Comparison of ENCODE assay signal across 8 cellular contexts in the genomic region with DNA sequence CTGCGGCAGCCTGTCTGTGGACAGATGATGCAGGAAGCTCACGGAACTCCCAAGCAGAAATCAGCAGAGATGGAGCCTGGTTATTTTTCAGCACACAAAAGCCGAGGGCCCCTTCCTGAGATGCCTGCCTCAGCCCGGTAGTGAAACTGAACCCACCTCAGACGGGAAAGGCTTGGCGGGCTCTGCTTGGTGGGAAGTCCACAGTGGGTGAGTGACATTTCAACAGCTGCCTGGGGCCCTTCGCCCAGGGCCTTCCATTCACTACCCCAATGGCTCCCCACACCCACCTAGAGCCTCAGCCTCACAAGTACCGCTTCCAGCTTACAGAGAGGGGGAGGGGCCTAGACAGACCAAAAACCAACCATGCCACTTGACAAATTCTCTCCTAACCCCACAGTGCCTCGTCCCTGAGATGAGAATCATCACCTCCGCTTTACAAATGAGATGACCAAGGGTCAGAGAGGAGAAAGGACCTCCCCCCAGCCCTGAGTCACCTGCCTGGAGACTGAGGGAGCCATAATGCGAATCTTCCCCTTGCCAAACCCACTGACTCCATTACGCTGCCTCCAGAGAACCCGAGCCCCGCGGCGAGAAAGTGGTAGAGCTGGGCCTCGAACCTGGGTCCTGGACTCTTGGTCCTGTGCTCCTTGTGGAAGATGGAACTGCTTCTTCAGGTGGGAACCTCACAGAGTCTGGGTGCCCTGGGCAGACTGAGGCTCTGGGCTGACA. TPM values are rescaled to one million over a fixed set of nuclear protein-coding genes. Genes with fewer than 3 reads are reported as not detected.
DNase-seq lines count a peak whose midpoint lies in the region; ATAC-seq and TF ChIP-seq lines count a peak whose summit lies in the region.

No MANE protein-coding gene starts in this region.

- peaks cover 86% of the 10 kb centered on the region for H3K4me1 Mint-ChIP-seq in activated CD4-positive, alpha-beta T cell treated with anti-CD3 and anti-CD28 coated beads for 36 hours
- peaks cover 42% of the 10 kb centered on the region for H3K4me1 Mint-ChIP-seq in endothelial cell (ENCODE audit: unreplicated experiment)

- intact Hi-C loops in activated CD4-positive, alpha-beta T cell treated with anti-CD3 and anti-CD28 coated beads for 36 hours (cut with DNase I, micrococcal nuclease), result loop anchor here (1.0 to 5.0 kb wide), 17 partner anchors 13 to 1106 kb away; partner anchors contain the start of genes CDC42 (in 1 of the 2), DDOST (in 1 of the 2), EIF4G3 (in 1 of the 2) and NBPF3 (in 1 of the 2)

- POLR2A ChIA-PET in activated CD4-positive, alpha-beta T cell treated with anti-CD3 and anti-CD28 coated beads for 36 hours (lab: Charles Lee), result interaction anchor here (0.6 to 4.6 kb wide), 13 partner anchors 13 to 1110 kb away, joined by 3 to 62 read pairs (median 3); no protein-coding TSS in a partner anchor

- TF ChIP-seq CTCF in endothelial cell (IDR thresholded peaks at IDR 0.05; ENCODE audit: unreplicated experiment), result no peak

- ATAC-seq in GM18511 (IDR thresholded peaks at IDR 0.05; ENCODE audit: unreplicated experiment), result peak; percentile 39
- ATAC-seq in HG02885 (IDR thresholded peaks at IDR 0.05; ENCODE audit: poor library complexity, unreplicated experiment), result peak; percentile 18
- ATAC-seq in activated CD4-positive, alpha-beta T cell treated with anti-CD3 and anti-CD28 coated beads for 36 hours, result peak; percentile 53

- peaks cover 23% of the 10 kb centered on the region for H3K36me3 Mint-ChIP-seq in activated CD4-positive, alpha-beta T cell treated with anti-CD3 and anti-CD28 coated beads for 36 hours (ENCODE audit: low read depth)
- no peaks in the 10 kb centered on the region for H3K36me3 Mint-ChIP-seq in endothelial cell (ENCODE audit: low read depth, unreplicated experiment)

- no peaks in the 10 kb centered on the region for H3K9me3 Mint-ChIP-seq in activated CD4-positive, alpha-beta T cell treated with anti-CD3 and anti-CD28 coated beads for 36 hours (ENCODE audit: low read depth)
- no peaks in the 10 kb centered on the region for H3K9me3 Mint-ChIP-seq in endothelial cell (ENCODE audit: unreplicated experiment)

- CTCF ChIA-PET in activated CD4-positive, alpha-beta T cell treated with anti-CD3 and anti-CD28 coated beads for 36 hours (lab: Charles Lee), result interaction anchor here (0.6 to 4.7 kb wide), 10 partner anchors 23 to 52 kb away, joined by 3 to 30 read pairs (median 6); no protein-coding TSS in a partner anchor

- H3K4me3 Mint-ChIP-seq in activated CD4-positive, alpha-beta T cell treated with anti-CD3 and anti-CD28 coated beads for 36 hours, result peak overlapping the region; percentile 86
- H3K4me3 Mint-ChIP-seq in endothelial cell (ENCODE audit: unreplicated experiment), result peak overlapping the region; percentile 28

- peak overlapping the region; percentile 97 for H3K27ac Mint-ChIP-seq in activated CD4-positive, alpha-beta T cell treated with anti-CD3 and anti-CD28 coated beads for 36 hours
- no peak overlapping the region for H3K27ac Mint-ChIP-seq in endothelial cell (ENCODE audit: unreplicated experiment)

- peak; percentile 93 for DNase-seq in activated CD4-positive, alpha-beta T cell treated with anti-CD3 and anti-CD28 coated beads for 36 hours
- DNase-seq in endothelial cell (ENCODE audit: low spot score), result no peak
- peak; percentile 54 to 85 (median 66) for DNase-seq in stimulated activated CD4-positive, alpha-beta T cell treated with anti-CD3 and anti-CD28 coated beads, TNF-alpha, amount 100 ng/mL, for 24 hours (ENCODE audit: low read depth in 3 of 3)
- no peak for DNase-seq in NCI-H82 (lab: John Stamatoyannopoulos, UW)
- no peak for DNase-seq in DMS 273 (lab: John Stamatoyannopoulos, UW; ENCODE audit: unreplicated experiment)
- DNase-seq in NCI-H82 treated with DMSO at 0.1 percent for 48 hours (lab: John Stamatoyannopoulos, UW; ENCODE audit: unreplicated experiment), result no peak

- H3K27me3 Mint-ChIP-seq in activated CD4-positive, alpha-beta T cell treated with anti-CD3 and anti-CD28 coated beads for 36 hours, result no peaks in the 10 kb centered on the region
- H3K27me3 Mint-ChIP-seq in endothelial cell (ENCODE audit: unreplicated experiment), result peaks cover 4% of the 10 kb centered on the region

RNA-seq across cellular contexts. Expression of gene ECE1, which starts 3.4 kb away (rescaled TPM):
- total RNA-seq in activated CD4-positive, alpha-beta T cell treated with anti-CD3 and anti-CD28 coated beads for 36 hours, result 100 to 1,000 TPM; 130 to 162 TPM
- total RNA-seq in endothelial cell (ENCODE audit: unreplicated experiment), result 328 TPM

Comparison
In these comparisons a context has a peak if more than half of its experiments do, and no peak if none do; other contexts are left out.
1. DNase-seq: peak in activated CD4-positive, alpha-beta T cell treated with anti-CD3 and anti-CD28 coated beads for 36 hours (single experiment) and stimulated activated CD4-positive, alpha-beta T cell treated with anti-CD3 and anti-CD28 coated beads, TNF-alpha, amount 100 ng/mL, for 24 hours (3 of 3); none in endothelial cell (single experiment), NCI-H82 (single experiment), DMS 273 (single experiment) and NCI-H82 treated with DMSO at 0.1 percent for 48 hours (single experiment).
2. Peak in every context shown above with its lines, with median percentiles within 50 percentile points of each other: ATAC-seq.